In genomic region chr14:61347771-61348443, GRCh38 we compare ENCODE assay signal across 15 cellular contexts. TPM values are rescaled to one million over a fixed set of nuclear protein-coding genes. Genes with fewer than 3 reads are reported as not detected.
A peak's percentile ranks its signal among the peaks of the same experiment; 100 is the strongest.
DNase-seq lines count a peak whose midpoint lies in the region; ATAC-seq, FAIRE-seq and TF ChIP-seq lines count a peak whose summit lies in the region.
"Had no signal": no experiment of that assay in that cellular context is flagged by ENCODE, and none has a peak within 500 bp of the region (broad histone marks: within the 10 kb centered on the region; RNA-seq: fewer than 3 reads in every experiment).

No MANE protein-coding gene starts in this region.

- H3K4me1 Mint-ChIP-seq in T-helper 1 cell treated with Interleukin-12 subunit alpha and Interleukin-12 subunit beta and Interleukin-4 antibody, amounts not matched to agents 30 μg/mL and 1 μg/mL, for 36 hours (ENCODE audit: low read depth): peaks cover 88% of the 10 kb centered on the region
- peaks cover 90% of the 10 kb centered on the region for H3K4me1 Mint-ChIP-seq in T-helper 17 cell
- peaks cover 24 to 49% of the 10 kb centered on the region in 2 donors for H3K4me1 Mint-ChIP-seq in stimulated activated naive B cell treated with anti-CD40 and anti-IgM and Interleukin-4, amounts not matched to agents 10 μg/mL and 1 μg/mL and 100 μg/mL, for 72 hours

- peaks cover 37% of the 10 kb centered on the region for H3K36me3 Mint-ChIP-seq in T-helper 1 cell treated with Interleukin-12 subunit alpha and Interleukin-12 subunit beta and Interleukin-4 antibody, amounts not matched to agents 30 μg/mL and 1 μg/mL, for 36 hours (ENCODE audit: low read depth)
- H3K36me3 Mint-ChIP-seq in T-helper 17 cell (ENCODE audit: low read depth): peaks cover 5% of the 10 kb centered on the region
- no peaks in the 10 kb centered on the region for H3K36me3 Mint-ChIP-seq in stimulated activated naive B cell treated with anti-CD40 and anti-IgM and Interleukin-4, amounts not matched to agents 10 μg/mL and 1 μg/mL and 100 μg/mL, for 72 hours
- H3K36me3 Mint-ChIP-seq: mesothelial cell of epicardium had no signal

- H3K27me3 Mint-ChIP-seq in T-helper 1 cell treated with Interleukin-12 subunit alpha and Interleukin-12 subunit beta and Interleukin-4 antibody, amounts not matched to agents 30 μg/mL and 1 μg/mL, for 36 hours (ENCODE audit: low read depth): no peaks in the 10 kb centered on the region
- no peaks in the 10 kb centered on the region for H3K27me3 Mint-ChIP-seq in T-helper 17 cell
- peaks cover 0 to 5% of the 10 kb centered on the region in 2 donors for H3K27me3 Mint-ChIP-seq in stimulated activated naive B cell treated with anti-CD40 and anti-IgM and Interleukin-4, amounts not matched to agents 10 μg/mL and 1 μg/mL and 100 μg/mL, for 72 hours

- TF ChIP-seq POLR2A in endothelial cell of umbilical vein (IDR thresholded peaks at IDR 0.05; ENCODE audit: low read depth, low read length): no peak

- DNase-seq in T-helper 1 cell (no peak), T-helper 17 cell (no peak), endothelial cell of umbilical vein (ENCODE audit: low read depth, low spot score) (no peak), GF-D8 (lab: John Stamatoyannopoulos, UW) (no peak), OCI-M2 (lab: John Stamatoyannopoulos, UW; ENCODE audit: unreplicated experiment) (no peak), D721Med (ENCODE audit: insufficient read length, low spot score) (no peak)
- DNase-seq in stimulated activated naive B cell treated with anti-CD40 and anti-IgM and Interleukin-4, amounts not matched to agents 10 μg/mL and 1 μg/mL and 100 μg/mL, for 72 hours: no peak
- DNase-seq: head of caudate nucleus, NCI-H1930 had no signal

- peak; percentile 63 for FAIRE-seq in endothelial cell of umbilical vein (lab: Jason Lieb, UNC)
- FAIRE-seq in D721Med (lab: Jason Lieb, UNC): no peak
- FAIRE-seq: A549, G401.6 had no signal

- no peaks in the 10 kb centered on the region for H3K36me3 ChIP-seq in endothelial cell of umbilical vein (ENCODE audit: control insufficient read depth in 2 of 2, extremely low read depth in 1 of 2, insufficient read depth in 2 of 2, low read length in 2 of 2)

- ATAC-seq in T-helper 17 cell: peak; percentile 27
- ATAC-seq in stimulated activated naive B cell treated with anti-CD40 and anti-IgM and Interleukin-4, amounts not matched to agents 10 μg/mL and 1 μg/mL and 100 μg/mL, for 72 hours (replicated peaks): peak in 1 of 2 donors; percentile 18
- ATAC-seq: A549 had no signal

- POLR2A ChIA-PET in endothelial cell of umbilical vein (lab: Charles Lee): no interaction called here

- intact Hi-C loops in endothelial cell of umbilical vein (cut with micrococcal nuclease): loop anchor here (1.0 kb wide), 2 partner anchors 8 to 40 kb away; no protein-coding TSS in a partner anchor

- no peaks in the 10 kb centered on the region for H3K27me3 ChIP-seq in endothelial cell of umbilical vein (ENCODE audit: control insufficient read depth in 2 of 2, insufficient read depth in 2 of 2, low read length in 2 of 2)

- H3K9me3 ChIP-seq in T-helper 17 cell (ENCODE audit: control insufficient read depth, low read length, poor library complexity, severe bottlenecking) (no peaks in the 10 kb centered on the region), endothelial cell of umbilical vein (replicated peaks; ENCODE audit: control insufficient read depth, insufficient read depth, low read length) (no peaks in the 10 kb centered on the region)
- H3K9me3 ChIP-seq: A549 had no signal

- H2AFZ ChIP-seq in endothelial cell of umbilical vein (ENCODE audit: low read depth, low read length): no peak overlapping the region

- H3K4me3 ChIP-seq in endothelial cell of umbilical vein (replicated peaks in 1 of 3; ENCODE audit: insufficient read depth in 1 of 3, low read depth in 1 of 3, low read length in 3 of 3): no peak overlapping the region
- H3K4me3 ChIP-seq: A549 had no signal

- no TSS peak for BruUV-seq in endothelial cell of umbilical vein (replicated peaks; lab: Mats Ljungman, UMichigan)

- H3K27ac Mint-ChIP-seq in T-helper 1 cell treated with Interleukin-12 subunit alpha and Interleukin-12 subunit beta and Interleukin-4 antibody, amounts not matched to agents 30 μg/mL and 1 μg/mL, for 36 hours: peak overlapping the region; percentile 92
- H3K27ac Mint-ChIP-seq in T-helper 17 cell: peak overlapping the region; percentile 100
- peak overlapping the region; percentile 27 for H3K27ac Mint-ChIP-seq in stimulated activated naive B cell treated with anti-CD40 and anti-IgM and Interleukin-4, amounts not matched to agents 10 μg/mL and 1 μg/mL and 100 μg/mL, for 72 hours
- H3K27ac Mint-ChIP-seq: mesothelial cell of epicardium had no signal

- dilution Hi-C loops in endothelial cell of umbilical vein (cut with MboI; ENCODE audit: extremely low pct_ligation_motif_present, low sequenced_read_pairs): no loop called here

- peaks cover 8% of the 10 kb centered on the region for H3K9me3 Mint-ChIP-seq in T-helper 1 cell treated with Interleukin-12 subunit alpha and Interleukin-12 subunit beta and Interleukin-4 antibody, amounts not matched to agents 30 μg/mL and 1 μg/mL, for 36 hours
- H3K9me3 Mint-ChIP-seq in stimulated activated naive B cell treated with anti-CD40 and anti-IgM and Interleukin-4, amounts not matched to agents 10 μg/mL and 1 μg/mL and 100 μg/mL, for 72 hours: peaks cover 0 to 3% of the 10 kb centered on the region in 2 donors
- H3K9me3 Mint-ChIP-seq: mesothelial cell of epicardium had no signal

- H3K9me1 ChIP-seq in endothelial cell of umbilical vein (replicated peaks; ENCODE audit: control insufficient read depth, extremely low read depth, insufficient read depth, low read length): no peaks in the 10 kb centered on the region

- CTCF ChIA-PET in endothelial cell of umbilical vein (lab: Charles Lee): interaction anchor here (0.5 to 0.9 kb wide), 2 partner anchors 18 to 20 kb away, joined by 3 read pairs; no protein-coding TSS in a partner anchor

- peak overlapping the region; percentile 76 for H3K27ac ChIP-seq in endothelial cell of umbilical vein (ENCODE audit: insufficient read depth, low read depth, low read length)
- H3K27ac ChIP-seq: A549, HL-60, RWPE1 had no signal

- H4K20me1 ChIP-seq in endothelial cell of umbilical vein (replicated peaks; ENCODE audit: control insufficient read depth, extremely low read depth, insufficient read depth, low read length): no peaks in the 10 kb centered on the region

- peak overlapping the region; percentile 83 for H3K4me3 Mint-ChIP-seq in T-helper 1 cell treated with Interleukin-12 subunit alpha and Interleukin-12 subunit beta and Interleukin-4 antibody, amounts not matched to agents 30 μg/mL and 1 μg/mL, for 36 hours
- H3K4me3 Mint-ChIP-seq in T-helper 17 cell: peak overlapping the region; percentile 90
- H3K4me3 Mint-ChIP-seq in stimulated activated naive B cell treated with anti-CD40 and anti-IgM and Interleukin-4, amounts not matched to agents 10 μg/mL and 1 μg/mL and 100 μg/mL, for 72 hours: no peak overlapping the region
- H3K4me3 Mint-ChIP-seq: mesothelial cell of epicardium had no signal

- TF ChIP-seq CTCF in endothelial cell of umbilical vein (IDR thresholded peaks at IDR 0.05; ENCODE audit: extremely low read depth in 1 of 2, insufficient read depth in 1 of 2, low read depth in 1 of 2, low read length in 2 of 2): no peak
- TF ChIP-seq CTCF in D721Med (IDR thresholded peaks at IDR 0.05; ENCODE audit: insufficient read depth, missing control alignments): no peak

- peaks cover 65% of the 10 kb centered on the region for H3K4me1 ChIP-seq in endothelial cell of umbilical vein (ENCODE audit: control insufficient read depth, extremely low read depth, insufficient read depth, low read length)

- peaks cover 88% of the 10 kb centered on the region for H3K79me2 ChIP-seq in endothelial cell of umbilical vein (ENCODE audit: control insufficient read depth, insufficient read depth, low read length)

- H3K4me2 ChIP-seq in endothelial cell of umbilical vein (ENCODE audit: insufficient read depth, low read length): peak overlapping the region; percentile 77
- H3K4me2 ChIP-seq: A549 had no signal

- peak overlapping the region; percentile 56 for H3K9ac ChIP-seq in endothelial cell of umbilical vein (replicated peaks; ENCODE audit: extremely low read depth, insufficient read depth, low read length)

TF ChIP-seq in endothelial cell of umbilical vein, 7 proteins besides CTCF, POLR2A, EP300 and RAD21:
- TF ChIP-seq GATA2 (IDR thresholded peaks at IDR 0.05; ENCODE audit: insufficient read depth, insufficient read length, low read depth, low read length) (peak; percentile 43), JUN (IDR thresholded peaks at IDR 0.05; ENCODE audit: borderline replicate concordance, insufficient read depth, insufficient read length, low read depth) (no peak), FOS (IDR thresholded peaks at IDR 0.05; ENCODE audit: borderline replicate concordance, insufficient read depth, low read length) (no peak), EZH2 (IDR thresholded peaks at IDR 0.05; ENCODE audit: borderline replicate concordance, low read depth, low read length, severe bottlenecking) (no peak), MYC (IDR thresholded peaks at IDR 0.05; ENCODE audit: low read depth, low read length) (no peak), POLR2AphosphoS5 (IDR thresholded peaks at IDR 0.05; ENCODE audit: insufficient read depth, low read depth, low read length) (no peak)

RNA-seq across cellular contexts. Expression of gene PRKCH, which starts 26.5 kb away (rescaled TPM):
- 100 to 1,000 TPM; 328 to 342 TPM for total RNA-seq in T-helper 17 cell
- total RNA-seq in endothelial cell of umbilical vein: 101 and 103 TPM in 2 replicates
- 97.7 and 100 TPM in 2 replicates for polyA plus RNA-seq in endothelial cell of umbilical vein
- 113 and 120 TPM in 2 replicates for polyA plus RNA-seq in endothelial cell of umbilical vein (2011; cell fraction: cytosol; rRNA removed)
- polyA plus RNA-seq in endothelial cell of umbilical vein (2011; cell fraction: nucleus; rRNA removed): 105 and 108 TPM in 2 replicates
- 54.4 and 93.2 TPM in 2 replicates for polyA plus RNA-seq in endothelial cell of umbilical vein (2012)
- polyA minus RNA-seq in endothelial cell of umbilical vein: 323 and 360 TPM in 2 replicates
- 1.2 TPM for polyA minus RNA-seq in endothelial cell of umbilical vein (2011; cell fraction: cytosol; rRNA and poly(A)+ RNA removed)
- 293 and 389 TPM in 2 replicates for polyA minus RNA-seq in endothelial cell of umbilical vein (2011; cell fraction: nucleus; rRNA and poly(A)+ RNA removed)

Comparison
In these comparisons a context has a peak if more than half of its experiments do, and no peak if none do; other contexts are left out.
1. H3K27ac Mint-ChIP-seq: peak in every context shown above with its lines; median percentile 100 in T-helper 17 cell; 92 in T-helper 1 cell treated with Interleukin-12 subunit alpha and Interleukin-12 subunit beta and Interleukin-4 antibody, amounts not matched to agents 30 μg/mL and 1 μg/mL, for 36 hours; 27 in stimulated activated naive B cell treated with anti-CD40 and anti-IgM and Interleukin-4, amounts not matched to agents 10 μg/mL and 1 μg/mL and 100 μg/mL, for 72 hours.
2. H3K4me3 Mint-ChIP-seq: peak in T-helper 1 cell treated with Interleukin-12 subunit alpha and Interleukin-12 subunit beta and Interleukin-4 antibody, amounts not matched to agents 30 μg/mL and 1 μg/mL, for 36 hours (single experiment) and T-helper 17 cell (single experiment); none in stimulated activated naive B cell treated with anti-CD40 and anti-IgM and Interleukin-4, amounts not matched to agents 10 μg/mL and 1 μg/mL and 100 μg/mL, for 72 hours (0 of 2).